In the genomic region with DNA sequence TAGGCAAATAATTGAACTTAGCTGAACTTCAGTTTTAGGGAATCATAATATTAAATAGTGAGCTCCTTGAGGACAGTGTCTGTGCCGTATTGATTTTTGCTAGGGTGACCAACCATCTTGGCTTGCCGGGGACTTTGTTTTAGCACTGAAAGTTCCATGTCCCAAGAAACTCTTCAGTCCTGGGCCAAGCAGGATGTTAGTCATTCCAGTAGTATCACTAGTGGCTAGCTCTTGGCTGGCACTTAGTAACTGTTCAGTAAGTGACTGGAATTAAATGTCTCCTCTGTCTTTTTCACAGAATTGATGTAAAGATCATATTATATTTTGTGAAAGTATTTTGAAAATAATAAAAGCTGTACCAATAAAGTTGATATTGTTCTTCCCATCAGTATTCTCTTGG, we compare ENCODE assay signal across 13 cellular contexts. TPM values are rescaled to one million over a fixed set of nuclear protein-coding genes. Genes with fewer than 3 reads are reported as not detected.
DNase-seq lines count a peak whose midpoint lies in the region; ATAC-seq and TF ChIP-seq lines count a peak whose summit lies in the region.
"Had no signal": no experiment of that assay in that cellular context is flagged by ENCODE, and none has a peak within 500 bp of the region (broad histone marks: within the 10 kb centered on the region; RNA-seq: fewer than 3 reads in every experiment).

No MANE protein-coding gene starts in this region.

- H3K79me2 ChIP-seq in HCT116 (ENCODE audit: insufficient read depth, low read length) (peaks cover 24% of the 10 kb centered on the region), osteoblast (ENCODE audit: insufficient read depth, low read length) (peaks cover 3% of the 10 kb centered on the region)

- TF ChIP-seq POLR2A in HCT116 (IDR thresholded peaks at IDR 0.05; ENCODE audit: borderline replicate concordance, extremely low read depth, insufficient read depth, insufficient read length) = no peak

- no peaks in the 10 kb centered on the region for H3K27me3 ChIP-seq in HCT116 (ENCODE audit: insufficient read depth, low read length)
- no peaks in the 10 kb centered on the region for H3K27me3 ChIP-seq in Panc1 (ENCODE audit: control insufficient read depth, insufficient read depth, low read length)
- H3K27me3 ChIP-seq in osteoblast (ENCODE audit: insufficient read depth, low read length) = no peaks in the 10 kb centered on the region
- H3K27me3 ChIP-seq: left lung had no signal

- CTCF ChIA-PET in HCT116 (lab: Charles Lee) = no interaction called here
- CTCF ChIA-PET in Panc1 (lab: Charles Lee) = no interaction called here

- POLR2A ChIA-PET in HCT116 (lab: Charles Lee) = no interaction called here
- POLR2A ChIA-PET in Panc1 (lab: Charles Lee) = interaction anchor here (0.7 kb wide), 1 partner anchor 660 kb away, joined by 3 read pairs; no protein-coding TSS in a partner anchor

- TF ChIP-seq CTCF in HCT116 (IDR thresholded peaks at IDR 0.05 in 2 of 3, conservative IDR thresholded peaks at IDR 0.05 in 1 of 3; ENCODE audit: borderline replicate concordance in 1 of 3, insufficient read depth in 1 of 3, low read depth in 2 of 3, low read length in 2 of 3) = no peak
- no peak for TF ChIP-seq CTCF in Panc1 (IDR thresholded peaks at IDR 0.05)
- no peak for TF ChIP-seq CTCF in osteoblast (IDR thresholded peaks at IDR 0.05; ENCODE audit: extremely low read depth, low read depth, low read length)

- H3K4me2 ChIP-seq in HCT116 (ENCODE audit: low read length) (no peak overlapping the region), osteoblast (ENCODE audit: insufficient read depth, low read length) (no peak overlapping the region)

- RAD21 ChIA-PET in HCT116 (lab: Charles Lee; ENCODE audit: low non-redundant PET in 1 of 2, low total read pairs in 2 of 2, uncharacterized antibody in 2 of 2, unreplicated experiment in 2 of 2) = no interaction called here

- H3K4me3 ChIP-seq in HCT116 (replicated peaks in 1 of 2; ENCODE audit: low read depth in 1 of 2, low read length in 2 of 2) = no peak overlapping the region
- no peak overlapping the region for H3K4me3 ChIP-seq in Panc1 (ENCODE audit: low read depth in 2 of 2, low read length in 2 of 2)
- no peak overlapping the region for H3K4me3 ChIP-seq in osteoblast (ENCODE audit: insufficient read depth, low read length)
- H3K4me3 ChIP-seq: K562, left lung had no signal

- H2AFZ ChIP-seq in HCT116 (ENCODE audit: low read depth, low read length, poor library complexity, severe bottlenecking) = no peak overlapping the region
- no peak overlapping the region for H2AFZ ChIP-seq in osteoblast (ENCODE audit: low read length)

- no peak overlapping the region for H3K9ac ChIP-seq in HCT116 (ENCODE audit: low read length)

- no peak for TF ChIP-seq RAD21 in HCT116 (IDR thresholded peaks at IDR 0.05; ENCODE audit: low read depth)

- no peaks in the 10 kb centered on the region for H3K9me2 ChIP-seq in HCT116 (ENCODE audit: insufficient read depth)

- no peaks in the 10 kb centered on the region for H4K20me1 ChIP-seq in HCT116 (ENCODE audit: insufficient read depth)
- H4K20me1 ChIP-seq in osteoblast (ENCODE audit: insufficient read depth, low read length) = no peaks in the 10 kb centered on the region

- in situ Hi-C loops in Panc1 (cut with HindIII; ENCODE audit: low pct_unique_long_range_greater_than_20kb, low sequenced_read_pairs) = no loop called here

- no peaks in the 10 kb centered on the region for H3K36me3 ChIP-seq in HCT116 (ENCODE audit: control insufficient read depth in 1 of 2, insufficient read depth in 2 of 2, low read length in 2 of 2)
- H3K36me3 ChIP-seq in Panc1 (ENCODE audit: control insufficient read depth, insufficient read depth, low read length) = no peaks in the 10 kb centered on the region
- H3K36me3 ChIP-seq in osteoblast (ENCODE audit: insufficient read depth, low read length) = no peaks in the 10 kb centered on the region
- H3K36me3 ChIP-seq: left lung had no signal

- H3K9me3 ChIP-seq in HCT116 (ENCODE audit: control insufficient read depth in 1 of 2, insufficient read depth in 1 of 2, low read depth in 1 of 2, low read length in 2 of 2) (no peaks in the 10 kb centered on the region), Panc1 (ENCODE audit: control insufficient read depth, insufficient read depth, low read depth, low read length) (no peaks in the 10 kb centered on the region), osteoblast (ENCODE audit: low read depth, low read length) (peaks cover 1% of the 10 kb centered on the region)
- H3K9me3 ChIP-seq: left lung had no signal

- no peak overlapping the region for H3K27ac ChIP-seq in HCT116 (ENCODE audit: low read depth, low read length)
- H3K27ac ChIP-seq in Panc1 (ENCODE audit: low read length) = no peak overlapping the region
- H3K27ac ChIP-seq in osteoblast (ENCODE audit: low read depth, low read length) = no peak overlapping the region
- H3K27ac ChIP-seq: left lung had no signal

- H3K4me1 ChIP-seq in HCT116 (ENCODE audit: control insufficient read depth in 1 of 2, insufficient read depth in 2 of 2, low read length in 2 of 2) (peaks cover 0 to 7% of the 10 kb centered on the region in 2 experiments; a peak in 2 of 4 replicates), Panc1 (ENCODE audit: control insufficient read depth, insufficient read depth, low read length) (no peaks in the 10 kb centered on the region; the same call in 1 of the 2 replicates), osteoblast (ENCODE audit: insufficient read depth, low read length) (peaks cover 6% of the 10 kb centered on the region)
- H3K4me1 ChIP-seq: left lung had no signal

- no TSS peak for BruUV-seq in HCT116 (replicated peaks; lab: Mats Ljungman, UMichigan)
- BruUV-seq in Panc1 (replicated peaks; lab: Mats Ljungman, UMichigan) = no TSS peak

- DNase-seq in HCT116 (ENCODE audit: low read depth, low spot score) (no peak), Panc1 (ENCODE audit: low read depth, low spot score) (peak; percentile 32), osteoblast (ENCODE audit: insufficient read length, low spot score, missing footprints) (peak; percentile 11), NCI-H524 treated with DMSO at 0.1 percent for 48 hours (lab: John Stamatoyannopoulos, UW) (no peak), DMS53 (lab: John Stamatoyannopoulos, UW) (no peak)
- DNase-seq: endodermal cell, left lung, NCI-H748 treated with DMSO at 0.1 percent for 48 hours, small intestine, T1000 had no signal

- intact Hi-C loops in HCT116 (cut with micrococcal nuclease) (no loop called here), Panc1 (cut with micrococcal nuclease; ENCODE audit: unreplicated experiment) (no loop called here)

- ATAC-seq in GM18861 (IDR thresholded peaks at IDR 0.05; ENCODE audit: unreplicated experiment) = peak; percentile 80
- ATAC-seq in HCT116 = no peak
- ATAC-seq in Panc1 = peak; percentile 78; the same call in 1 of the 2 replicates
- ATAC-seq in GM19023 (IDR thresholded peaks at IDR 0.05; ENCODE audit: unreplicated experiment) = no peak
- ATAC-seq: K562, left lung had no signal

TF ChIP-seq in HCT116, 20 proteins besides CTCF, POLR2A, EP300 and RAD21:
- TF ChIP-seq JUND (IDR thresholded peaks at IDR 0.05) = 0 out of 2 replicates have a peak, but pooled peaks have one; percentile 8
- TF ChIP-seq YY1 (IDR thresholded peaks at IDR 0.05; ENCODE audit: extremely low read depth, insufficient replicate concordance, low read depth, low read length) = no peak
- no peak for TF ChIP-seq SIN3A (IDR thresholded peaks at IDR 0.05; ENCODE audit: low read depth)
- no peak for TF ChIP-seq CEBPB (IDR thresholded peaks at IDR 0.05; ENCODE audit: low read depth)

RNA-seq across cellular contexts. Expression of a gene that starts 42.3 kb away (rescaled TPM):
- total RNA-seq in HCT116 (2021; ENCODE audit: unreplicated experiment) (37.1 TPM), Panc1 (2021; ENCODE audit: unreplicated experiment) (49.4 TPM), osteoblast (69.8 and 73.1 TPM in 2 replicates)
- polyA plus RNA-seq in HCT116 (2012) = 17.0 and 20.4 TPM in 2 replicates
- 22.1 TPM for polyA plus RNA-seq in Panc1 (2012; ENCODE audit: insufficient read length)

RNA-seq across cellular contexts. Expression of a gene that starts 46.0 kb away (rescaled TPM):
- 9.4 TPM for total RNA-seq in HCT116 (2021; ENCODE audit: unreplicated experiment)
- polyA plus RNA-seq in HCT116 (2012) = 5.2 and 5.4 TPM in 2 replicates
- total RNA-seq in Panc1 (2021; ENCODE audit: unreplicated experiment) = 8.0 TPM
- polyA plus RNA-seq in Panc1 (2012; ENCODE audit: insufficient read length) = 7.9 TPM
- total RNA-seq in osteoblast = 11.2 and 12.3 TPM in 2 replicates

Comparison
In these comparisons a context has a peak if more than half of its experiments do, and no peak if none do; other contexts are left out.
1. ATAC-seq: peak in GM18861 (single experiment) and Panc1 (single experiment); none in HCT116 (single experiment) and GM19023 (single experiment).
2. DNase-seq: peak in Panc1 (single experiment) and osteoblast (single experiment); none in HCT116 (single experiment), NCI-H524 treated with DMSO at 0.1 percent for 48 hours (single experiment) and DMS53 (single experiment).